In genomic region chr5:2756211-2756746, GRCh38 we compare ENCODE assay signal across 2 cellular contexts.
TF ChIP-seq lines count a peak whose summit lies in the region.

No MANE protein-coding gene starts in this region.

TF ChIP-seq in SK-N-SH, 30 proteins besides CTCF, POLR2A, EP300 and RAD21 (continued from another document):
- TF ChIP-seq SMC3 (IDR thresholded peaks at IDR 0.05; ENCODE audit: low read depth, low read length) (no peak), MAX (IDR thresholded peaks at IDR 0.05; ENCODE audit: low read depth) (no peak), USF2 (IDR thresholded peaks at IDR 0.05; ENCODE audit: borderline replicate concordance, low read depth, low read length) (no peak), EZH2phosphoT487 (IDR thresholded peaks at IDR 0.05; ENCODE audit: borderline replicate concordance, low read depth) (no peak), FOXJ3 (CRISPR knock-in tag; IDR thresholded peaks at IDR 0.05) (no peak)

TF ChIP-seq in SK-N-SH treated with all-trans-retinoic acid at 6 μM for 48 hours, 23 proteins besides CTCF, POLR2A, EP300 and RAD21 (continued from another document):
- TF ChIP-seq TSHZ2 (CRISPR knock-in tag; IDR thresholded peaks at IDR 0.05), result no peak
- no peak for TF ChIP-seq TOX (CRISPR knock-in tag; IDR thresholded peaks at IDR 0.05; ENCODE audit: borderline replicate concordance)
- no peak for TF ChIP-seq ARNTL (CRISPR knock-in tag; IDR thresholded peaks at IDR 0.05; ENCODE audit: borderline replicate concordance, low read depth)
- no peak for TF ChIP-seq TCF4 (CRISPR knock-in tag; IDR thresholded peaks at IDR 0.05; ENCODE audit: borderline replicate concordance)
- TF ChIP-seq ZFP30 (CRISPR knock-in tag; IDR thresholded peaks at IDR 0.05), result no peak
